Comparison of ENCODE assay signal across 10 cellular contexts in genomic region chr19:45899253-45899652, GRCh38. TPM values are rescaled to one million over a fixed set of nuclear protein-coding genes. Genes with fewer than 3 reads are reported as not detected.
A peak's percentile ranks its signal among the peaks of the same experiment; 100 is the strongest.
DNase-seq lines count a peak whose midpoint lies in the region; ATAC-seq and TF ChIP-seq lines count a peak whose summit lies in the region.
"Had no signal": no experiment of that assay in that cellular context is flagged by ENCODE, and none has a peak within 500 bp of the region (broad histone marks: within the 10 kb centered on the region; RNA-seq: fewer than 3 reads in every experiment).

No MANE protein-coding gene starts in this region.

- peak overlapping the region; percentile 25 for H3K4me3 Mint-ChIP-seq in natural killer cell treated with Interleukin-12 subunit alpha and Interleukin-12 subunit beta and Interleukin-15 and Interleukin-18, amount 100 ng/mL, for 72 hours
- H3K4me3 Mint-ChIP-seq in natural killer cell: no peak overlapping the region
- H3K4me3 Mint-ChIP-seq: CD8-positive, alpha-beta T cell had no signal

- H3K9me3 Mint-ChIP-seq in natural killer cell treated with Interleukin-12 subunit alpha and Interleukin-12 subunit beta and Interleukin-15 and Interleukin-18, amount 100 ng/mL, for 72 hours: no peaks in the 10 kb centered on the region
- no peaks in the 10 kb centered on the region for H3K9me3 Mint-ChIP-seq in natural killer cell
- H3K9me3 Mint-ChIP-seq: CD8-positive, alpha-beta T cell; H9; IgD-negative memory B cell had no signal

- TF ChIP-seq CTCF in natural killer cell (IDR thresholded peaks at IDR 0.05): no peak

- ATAC-seq in natural killer cell treated with Interleukin-12 subunit alpha and Interleukin-12 subunit beta and Interleukin-15 and Interleukin-18, amount 100 ng/mL, for 72 hours: no peak
- ATAC-seq in natural killer cell: no peak
- ATAC-seq: CD8-positive, alpha-beta T cell had no signal

- no peaks in the 10 kb centered on the region for H3K27me3 Mint-ChIP-seq in natural killer cell treated with Interleukin-12 subunit alpha and Interleukin-12 subunit beta and Interleukin-15 and Interleukin-18, amount 100 ng/mL, for 72 hours
- peaks cover 0 to 3% of the 10 kb centered on the region in 2 donors for H3K27me3 Mint-ChIP-seq in natural killer cell (ENCODE audit: low read depth in 2 of 2)
- H3K27me3 Mint-ChIP-seq: B cell, IgD-negative memory B cell had no signal

- intact Hi-C loops in natural killer cell (cut with micrococcal nuclease): no loop called here

- H3K4me1 Mint-ChIP-seq in natural killer cell treated with Interleukin-12 subunit alpha and Interleukin-12 subunit beta and Interleukin-15 and Interleukin-18, amount 100 ng/mL, for 72 hours (ENCODE audit: low read depth in 2 of 2): peaks cover 16 to 25% of the 10 kb centered on the region in 2 donors
- H3K4me1 Mint-ChIP-seq in natural killer cell: peaks cover 4 to 30% of the 10 kb centered on the region in 2 donors

- peaks cover 17% of the 10 kb centered on the region for H3K36me3 Mint-ChIP-seq in natural killer cell treated with Interleukin-12 subunit alpha and Interleukin-12 subunit beta and Interleukin-15 and Interleukin-18, amount 100 ng/mL, for 72 hours
- H3K36me3 Mint-ChIP-seq in natural killer cell: no peaks in the 10 kb centered on the region

- no peak overlapping the region for H3K27ac Mint-ChIP-seq in natural killer cell treated with Interleukin-12 subunit alpha and Interleukin-12 subunit beta and Interleukin-15 and Interleukin-18, amount 100 ng/mL, for 72 hours
- H3K27ac Mint-ChIP-seq in natural killer cell: no peak overlapping the region
- H3K27ac Mint-ChIP-seq: B cell; CD8-positive, alpha-beta T cell; H9 had no signal

- no peak for DNase-seq in natural killer cell treated with Interleukin-12 subunit alpha and Interleukin-12 subunit beta and Interleukin-15 and Interleukin-18, amount 100 ng/mL, for 72 hours (ENCODE audit: low spot score)
- DNase-seq in natural killer cell (no peak), D341Med (ENCODE audit: low spot score) (no peak)
- DNase-seq: CD8-positive, alpha-beta T cell; COR-L47; H9 had no signal

RNA-seq across cellular contexts. Expression of gene MYPOP, which starts 3.2 kb away (rescaled TPM):
- total RNA-seq in natural killer cell treated with Interleukin-12 subunit alpha and Interleukin-12 subunit beta and Interleukin-15 and Interleukin-18, amount 100 ng/mL, for 72 hours: 10 to 100 TPM; 10.6 to 14.9 TPM
- total RNA-seq in natural killer cell: 1 to 10 TPM; 7.0 to 8.4 (median 7.2) TPM

RNA-seq across cellular contexts. Expression of gene IRF2BP1, which starts 13.3 kb away (rescaled TPM):
- 10 to 100 TPM; 14.5 to 18.2 TPM for total RNA-seq in natural killer cell treated with Interleukin-12 subunit alpha and Interleukin-12 subunit beta and Interleukin-15 and Interleukin-18, amount 100 ng/mL, for 72 hours
- 10 to 100 TPM; 16.1 to 20.3 (median 19.6) TPM for total RNA-seq in natural killer cell

RNA-seq across cellular contexts. Expression of gene NANOS2, which starts 15.3 kb away (rescaled TPM):
- not detected for total RNA-seq in natural killer cell treated with Interleukin-12 subunit alpha and Interleukin-12 subunit beta and Interleukin-15 and Interleukin-18, amount 100 ng/mL, for 72 hours
- total RNA-seq in natural killer cell: not detected
- total RNA-seq: A172; B cell; CD8-positive, alpha-beta T cell; H1; H9 had no signal

RNA-seq across cellular contexts. Expression of gene FOXA3, which starts 35.1 kb away (rescaled TPM):
- under 1 TPM in 1 of 2 donors, not detected in 1; 0.19 TPM for total RNA-seq in natural killer cell treated with Interleukin-12 subunit alpha and Interleukin-12 subunit beta and Interleukin-15 and Interleukin-18, amount 100 ng/mL, for 72 hours
- not detected for total RNA-seq in natural killer cell
- total RNA-seq: A172; B cell; CD8-positive, alpha-beta T cell had no signal

RNA-seq across cellular contexts. Expression of gene SYMPK, which starts 36.3 kb away (rescaled TPM):
- 100 to 1,000 TPM; 107 to 217 TPM for total RNA-seq in natural killer cell treated with Interleukin-12 subunit alpha and Interleukin-12 subunit beta and Interleukin-15 and Interleukin-18, amount 100 ng/mL, for 72 hours
- 10 to 100 TPM; 86.4 to 94.8 (median 86.7) TPM for total RNA-seq in natural killer cell
